In genomic region chr12:54001283-54002187, GRCh38 we compare ENCODE assay signal across 23 cellular contexts. TPM values are rescaled to one million over a fixed set of nuclear protein-coding genes. Genes with fewer than 3 reads are reported as not detected.
DNase-seq lines count a peak whose midpoint lies in the region; ATAC-seq, FAIRE-seq and TF ChIP-seq lines count a peak whose summit lies in the region.
"Had no signal": no experiment of that assay in that cellular context is flagged by ENCODE, and none has a peak within 500 bp of the region (broad histone marks: within the 10 kb centered on the region; RNA-seq: fewer than 3 reads in every experiment).

No MANE protein-coding gene starts in this region.

- in situ Hi-C loops in HepG2 (cut with HindIII; ENCODE audit: extremely low pct_ligation_motif_present, low pct_unique_long_range_greater_than_20kb), result no loop called here

- H3K4me3 ChIP-seq in astrocyte (ENCODE audit: insufficient read depth, low read depth, low read length) (no peak overlapping the region), HepG2 (replicated peaks in 1 of 3; ENCODE audit: insufficient read depth in 1 of 3, low read depth in 2 of 3, low read length in 3 of 3) (no peak overlapping the region), suprapubic skin (peak overlapping the region; percentile 67), thyroid gland (replicated peaks in 1 of 3) (no peak overlapping the region)

- H3K9ac ChIP-seq in astrocyte (ENCODE audit: low read length), result no peak overlapping the region
- H3K9ac ChIP-seq in HepG2 (ENCODE audit: insufficient read depth, low read depth, low read length), result no peak overlapping the region

- no peaks in the 10 kb centered on the region for H3K79me2 ChIP-seq in astrocyte (ENCODE audit: insufficient read depth, low read length)
- H3K79me2 ChIP-seq in HepG2 (ENCODE audit: insufficient read depth, low read length), result no peaks in the 10 kb centered on the region

- no peaks in the 10 kb centered on the region for H3K36me3 Mint-ChIP-seq in T-helper 1 cell treated with Interleukin-12 subunit alpha and Interleukin-12 subunit beta and Interleukin-4 antibody, amounts not matched to agents 30 μg/mL and 1 μg/mL, for 36 hours (ENCODE audit: low read depth)
- peaks cover 2% of the 10 kb centered on the region for H3K36me3 Mint-ChIP-seq in astrocyte (ENCODE audit: low read depth, unreplicated experiment)
- H3K36me3 Mint-ChIP-seq: naive B cell had no signal

- H3K9me3 Mint-ChIP-seq in T-helper 1 cell treated with Interleukin-12 subunit alpha and Interleukin-12 subunit beta and Interleukin-4 antibody, amounts not matched to agents 30 μg/mL and 1 μg/mL, for 36 hours, result no peaks in the 10 kb centered on the region
- peaks cover 19% of the 10 kb centered on the region for H3K9me3 Mint-ChIP-seq in astrocyte (ENCODE audit: unreplicated experiment)
- H3K9me3 Mint-ChIP-seq: activated T-cell treated with anti-CD3 and anti-CD28 coated beads, Interleukin-2, amount 50 U/mL, for 4 hours had no signal

- TF ChIP-seq RAD21 in HepG2 (CRISPR knock-in tag; IDR thresholded peaks at IDR 0.05), result no peak

- H3K27ac ChIP-seq in astrocyte (ENCODE audit: low read depth, low read length) (no peak overlapping the region), HepG2 (ENCODE audit: extremely low read length, insufficient read depth, low read length) (no peak overlapping the region), suprapubic skin (peak overlapping the region; percentile 98), thyroid gland (no peak overlapping the region)
- H3K27ac ChIP-seq: heart right ventricle had no signal

- H3K4me3 Mint-ChIP-seq in T-helper 1 cell treated with Interleukin-12 subunit alpha and Interleukin-12 subunit beta and Interleukin-4 antibody, amounts not matched to agents 30 μg/mL and 1 μg/mL, for 36 hours, result no peak overlapping the region
- no peak overlapping the region for H3K4me3 Mint-ChIP-seq in astrocyte (ENCODE audit: unreplicated experiment)
- H3K4me3 Mint-ChIP-seq: activated T-cell treated with anti-CD3 and anti-CD28 coated beads, Interleukin-2, amount 50 U/mL, for 4 hours had no signal

- peaks cover 8% of the 10 kb centered on the region for H3K4me1 Mint-ChIP-seq in T-helper 1 cell treated with Interleukin-12 subunit alpha and Interleukin-12 subunit beta and Interleukin-4 antibody, amounts not matched to agents 30 μg/mL and 1 μg/mL, for 36 hours (ENCODE audit: low read depth)
- H3K4me1 Mint-ChIP-seq in astrocyte (ENCODE audit: low read depth, unreplicated experiment), result no peaks in the 10 kb centered on the region

- H3K4me2 ChIP-seq in astrocyte (ENCODE audit: low read length), result no peak overlapping the region
- H3K4me2 ChIP-seq in HepG2 (ENCODE audit: low read depth, low read length), result peak overlapping the region; percentile 80; the same call in 1 of the 2 replicates

- no peak for FAIRE-seq in astrocyte (lab: Jason Lieb, UNC)
- no peak for FAIRE-seq in HepG2 (lab: Jason Lieb, UNC)
- FAIRE-seq: endothelial cell of umbilical vein, GM12891 had no signal

- TF ChIP-seq EP300 in HepG2 (IDR thresholded peaks at IDR 0.05; ENCODE audit: low read depth in 2 of 2, low read length in 2 of 2) (no peak), HepG2 (CRISPR knock-in tag; IDR thresholded peaks at IDR 0.05; ENCODE audit: borderline replicate concordance) (no peak), suprapubic skin (IDR thresholded peaks at IDR 0.05) (no peak)

- TF ChIP-seq POLR2A in HepG2 (IDR thresholded peaks at IDR 0.05; ENCODE audit: insufficient read depth in 1 of 2, low read depth in 2 of 2, low read length in 2 of 2) (no peak), suprapubic skin (IDR thresholded peaks at IDR 0.05) (no peak), thyroid gland (IDR thresholded peaks at IDR 0.05) (no peak)

- H3K27ac Mint-ChIP-seq in T-helper 1 cell treated with Interleukin-12 subunit alpha and Interleukin-12 subunit beta and Interleukin-4 antibody, amounts not matched to agents 30 μg/mL and 1 μg/mL, for 36 hours, result peak overlapping the region; percentile 3
- H3K27ac Mint-ChIP-seq in astrocyte (ENCODE audit: unreplicated experiment), result peak overlapping the region; percentile 12

- intact Hi-C loops in HepG2 (cut with micrococcal nuclease; ENCODE audit: unreplicated experiment), result loop anchor here (10.0 kb wide), 1 partner anchor 363 kb away; the partner anchor contains the start of gene GPR84
- intact Hi-C loops in thyroid gland (cut with DNase I), result no loop called here

- 47% methylated on average over 8 of the region's 8 CpGs for WGBS in HepG2 (ENCODE audit: low lambda C conversion rate)
- 44% methylated on average over 8 of the region's 8 CpGs for WGBS in suprapubic skin
- 20 to 25% methylated on average over 8 of the region's 8 CpGs for WGBS in thyroid gland, 2 donors

- POLR2A ChIA-PET in HepG2 (lab: Yijun Ruan, JAX), result no interaction called here

- TF ChIP-seq CTCF in astrocyte (IDR thresholded peaks at IDR 0.05; ENCODE audit: insufficient read depth, low read depth, low read length) (no peak), HepG2 (CRISPR knock-in tag; IDR thresholded peaks at IDR 0.05) (no peak), suprapubic skin (IDR thresholded peaks at IDR 0.05) (no peak), thyroid gland (IDR thresholded peaks at IDR 0.05) (no peak)

- DNase-seq in T-helper 1 cell (no peak), astrocyte (ENCODE audit: low read depth) (no peak), HepG2 (ENCODE audit: low spot score) (no peak), suprapubic skin (ENCODE audit: low spot score in 2 of 2) (no peak), thyroid gland (no peak), DMS153 treated with DMSO at 0.1 percent for 48 hours (lab: John Stamatoyannopoulos, UW; ENCODE audit: unreplicated experiment) (no peak)
- DNase-seq in stimulated activated CD4-positive, alpha-beta T cell treated with anti-CD3 and anti-CD28 coated beads, Interleukin-2, amount 100 ng/mL, for 24 hours, result no peak
- DNase-seq: activated CD4-positive, alpha-beta T cell treated with anti-CD3 and anti-CD28 coated beads, Interleukin-2, amount 50 U/mL, for 4 hours; activated T-cell treated with anti-CD3 and anti-CD28 coated beads, Interleukin-2, amount 50 U/mL, for 4 hours; adrenal gland; COR-L47; heart right ventricle; left cardiac atrium; naive B cell; NCI-H1048; NCI-H2171; SHP77 had no signal

- H3K9me3 ChIP-seq in astrocyte (ENCODE audit: insufficient read depth, low read depth, low read length), result no peaks in the 10 kb centered on the region
- no peaks in the 10 kb centered on the region for H3K9me3 ChIP-seq in HepG2 (ENCODE audit: low read length)
- no peaks in the 10 kb centered on the region for H3K9me3 ChIP-seq in suprapubic skin
- H3K9me3 ChIP-seq in thyroid gland, result no peaks in the 10 kb centered on the region
- H3K9me3 ChIP-seq: adrenal gland, heart right ventricle had no signal

- BruUV-seq in HepG2 (replicated peaks; lab: Mats Ljungman, UMichigan), result no TSS peak

- peaks cover 94% of the 10 kb centered on the region for H3K27me3 ChIP-seq in astrocyte (ENCODE audit: insufficient read depth, low read length)
- peaks cover 16 to 86% of the 10 kb centered on the region in 2 experiments; a peak in 4 of 5 replicates for H3K27me3 ChIP-seq in HepG2 (ENCODE audit: control insufficient read depth in 1 of 2, insufficient read depth in 2 of 2, low read length in 2 of 2)
- peaks cover 16% of the 10 kb centered on the region for H3K27me3 ChIP-seq in suprapubic skin
- H3K27me3 ChIP-seq in thyroid gland, result peaks cover 89% of the 10 kb centered on the region

- H3K4me1 ChIP-seq in astrocyte (ENCODE audit: insufficient read depth, low read length) (peaks cover 5% of the 10 kb centered on the region), HepG2 (ENCODE audit: insufficient read depth, low read length) (peaks cover 27% of the 10 kb centered on the region), suprapubic skin (peaks cover 62% of the 10 kb centered on the region), thyroid gland (peaks cover 4 to 28% of the 10 kb centered on the region in 2 donors)

- CTCF ChIA-PET in HepG2 (lab: Yijun Ruan, JAX; ENCODE audit: low intra/inter-chr PET ratio, low total read pairs), result no interaction called here

- H4K20me1 ChIP-seq in astrocyte (ENCODE audit: insufficient read depth, low read length), result no peaks in the 10 kb centered on the region
- H4K20me1 ChIP-seq in HepG2 (ENCODE audit: insufficient read depth, low read length), result no peaks in the 10 kb centered on the region

- peaks cover 96% of the 10 kb centered on the region for H3K27me3 Mint-ChIP-seq in T-helper 1 cell treated with Interleukin-12 subunit alpha and Interleukin-12 subunit beta and Interleukin-4 antibody, amounts not matched to agents 30 μg/mL and 1 μg/mL, for 36 hours (ENCODE audit: low read depth)
- H3K27me3 Mint-ChIP-seq in astrocyte (ENCODE audit: low read depth, unreplicated experiment), result peaks cover 91% of the 10 kb centered on the region

- H3K36me3 ChIP-seq in astrocyte (ENCODE audit: insufficient read depth, low read length) (no peaks in the 10 kb centered on the region), HepG2 (replicated peaks in 1 of 2; ENCODE audit: control insufficient read depth in 1 of 2, insufficient read depth in 2 of 2, low read length in 2 of 2) (no peaks in the 10 kb centered on the region), suprapubic skin (no peaks in the 10 kb centered on the region), thyroid gland (no peaks in the 10 kb centered on the region)
- H3K36me3 ChIP-seq: adrenal gland had no signal

- no peak for ATAC-seq in HepG2
- ATAC-seq: activated T-cell treated with anti-CD3 and anti-CD28 coated beads, Interleukin-2, amount 50 U/mL, for 4 hours; heart right ventricle; left cardiac atrium had no signal

- H2AFZ ChIP-seq in astrocyte (ENCODE audit: low read depth, low read length), result no peak overlapping the region
- H2AFZ ChIP-seq in HepG2 (ENCODE audit: low read length), result no peak overlapping the region

RNA-seq across cellular contexts. Expression of gene HOXC9, which starts 1.6 kb away (rescaled TPM):
- total RNA-seq in astrocyte (not detected in 2 replicates), HepG2 (2016; rRNA removed; fragmentation: Illumina TruSeq; extraction: Trizol) (0.94 and 1.1 TPM in 2 replicates), suprapubic skin (10 to 100 TPM in 1 of 4 donors, 1 to 10 TPM in 3; 4.9 to 12.2 (median 6.1) TPM), thyroid gland (under 1 TPM in 2 of 4 donors, not detected in 2; 0.22 to 0.27 TPM)
- total RNA-seq in HepG2 (2016; cell fraction: cytosol; rRNA removed; fragmentation: Illumina TruSeq; extraction: Trizol; ENCODE audit: low read depth), result 0.35 and 0.61 TPM in 2 replicates
- total RNA-seq in HepG2 (2016; cell fraction: insoluble cytoplasmic fraction; rRNA removed; fragmentation: Illumina TruSeq; extraction: Trizol), result 1.1 and 1.2 TPM in 2 replicates
- total RNA-seq in HepG2 (2016; cell fraction: membrane; rRNA removed; fragmentation: Illumina TruSeq; extraction: Trizol), result 0.90 and 0.99 TPM in 2 replicates
- total RNA-seq in HepG2 (2016; cell fraction: nucleus; rRNA removed; fragmentation: Illumina TruSeq; extraction: Trizol), result 0.41 and 0.50 TPM in 2 replicates
- 0.10 and 0.11 TPM in 2 replicates for polyA plus RNA-seq in HepG2 (2011; rRNA removed)
- 0.23 and 0.27 TPM in 2 replicates for polyA plus RNA-seq in HepG2 (2011; cell fraction: cytosol; rRNA removed)
- polyA plus RNA-seq in HepG2 (2011; cell fraction: nucleus; rRNA removed), result 0.10 and 0.14 TPM in 2 replicates
- 0.47 and 1.0 TPM in 2 replicates for polyA plus RNA-seq in HepG2 (2012)
- polyA plus RNA-seq in HepG2 (2016; cell fraction: cytosol; fragmentation: Illumina TruSeq; extraction: Trizol; ENCODE audit: low read depth), result 1.6 and 2.0 TPM in 2 replicates
- polyA plus RNA-seq in HepG2 (2016; cell fraction: insoluble cytoplasmic fraction; fragmentation: Illumina TruSeq; extraction: Trizol; ENCODE audit: low read depth), result 1.8 and 2.6 TPM in 2 replicates
- polyA plus RNA-seq in HepG2 (2016; cell fraction: membrane; fragmentation: Illumina TruSeq; extraction: Trizol; ENCODE audit: low read depth), result 1.4 and 2.4 TPM in 2 replicates
- 1.3 and 2.0 TPM in 2 replicates for polyA plus RNA-seq in HepG2 (2016; cell fraction: nucleus; fragmentation: Illumina TruSeq; extraction: Trizol; ENCODE audit: insufficient read depth, low read depth)
- 1.2 TPM in 1 of 2 replicates, not detected in the other for polyA minus RNA-seq in HepG2 (2011; rRNA and poly(A)+ RNA removed; ENCODE audit: low replicate concordance)
- polyA minus RNA-seq in HepG2 (2011; cell fraction: cytosol; rRNA and poly(A)+ RNA removed), result not detected in 2 replicates
- not detected in 2 replicates for polyA minus RNA-seq in HepG2 (2011; cell fraction: nucleus; rRNA and poly(A)+ RNA removed)
- total RNA-seq: activated T-cell treated with anti-CD3 and anti-CD28 coated beads, Interleukin-2, amount 50 U/mL, for 4 hours; heart right ventricle; left cardiac atrium; pulmonary artery endothelial cell; temporal lobe had no signal
- polyA plus RNA-seq: heart right ventricle had no signal

RNA-seq across cellular contexts. Expression of gene HOXC8, which starts 7.2 kb away (rescaled TPM):
- total RNA-seq in astrocyte (not detected in 2 replicates), HepG2 (2016; rRNA removed; fragmentation: Illumina TruSeq; extraction: Trizol) (not detected in 2 replicates), suprapubic skin (1 to 10 TPM in 3 of 4 donors, under 1 TPM in 1; 0.23 to 8.4 (median 1.6) TPM), thyroid gland (not detected)
- not detected in 2 replicates for total RNA-seq in HepG2 (2016; cell fraction: cytosol; rRNA removed; fragmentation: Illumina TruSeq; extraction: Trizol; ENCODE audit: low read depth)
- not detected in 2 replicates for total RNA-seq in HepG2 (2016; cell fraction: insoluble cytoplasmic fraction; rRNA removed; fragmentation: Illumina TruSeq; extraction: Trizol)
- total RNA-seq in HepG2 (2016; cell fraction: membrane; rRNA removed; fragmentation: Illumina TruSeq; extraction: Trizol), result not detected in 2 replicates
- total RNA-seq in HepG2 (2016; cell fraction: nucleus; rRNA removed; fragmentation: Illumina TruSeq; extraction: Trizol), result not detected in 2 replicates
- 0.04 TPM in 1 of 2 replicates, not detected in the other for polyA plus RNA-seq in HepG2 (2011; rRNA removed)
- polyA plus RNA-seq in HepG2 (2011; cell fraction: cytosol; rRNA removed), result 0.03 TPM in 1 of 2 replicates, not detected in the other
- polyA plus RNA-seq in HepG2 (2011; cell fraction: nucleus; rRNA removed), result not detected in 2 replicates
- polyA plus RNA-seq in HepG2 (2012), result 0.16 TPM in 1 of 2 replicates, not detected in the other
- polyA plus RNA-seq in HepG2 (2016; cell fraction: cytosol; fragmentation: Illumina TruSeq; extraction: Trizol; ENCODE audit: low read depth), result not detected in 2 replicates
- polyA plus RNA-seq in HepG2 (2016; cell fraction: insoluble cytoplasmic fraction; fragmentation: Illumina TruSeq; extraction: Trizol; ENCODE audit: low read depth), result not detected in 2 replicates
- not detected in 2 replicates for polyA plus RNA-seq in HepG2 (2016; cell fraction: membrane; fragmentation: Illumina TruSeq; extraction: Trizol; ENCODE audit: low read depth)
- polyA plus RNA-seq in HepG2 (2016; cell fraction: nucleus; fragmentation: Illumina TruSeq; extraction: Trizol; ENCODE audit: insufficient read depth, low read depth), result 0.32 TPM in 1 of 2 replicates, not detected in the other
- 0.61 TPM in 1 of 2 replicates, not detected in the other for polyA minus RNA-seq in HepG2 (2011; rRNA and poly(A)+ RNA removed; ENCODE audit: low replicate concordance)
- not detected in 2 replicates for polyA minus RNA-seq in HepG2 (2011; cell fraction: cytosol; rRNA and poly(A)+ RNA removed)
- not detected in 2 replicates for polyA minus RNA-seq in HepG2 (2011; cell fraction: nucleus; rRNA and poly(A)+ RNA removed)
- total RNA-seq: A172; activated T-cell treated with anti-CD3 and anti-CD28 coated beads, Interleukin-2, amount 50 U/mL, for 4 hours; heart right ventricle; left cardiac atrium; pulmonary artery endothelial cell; temporal lobe had no signal
- polyA plus RNA-seq: heart right ventricle had no signal

RNA-seq across cellular contexts. Expression of gene HOXC10, which starts 16.6 kb away (rescaled TPM):
- total RNA-seq in astrocyte (not detected in 2 replicates), HepG2 (2016; rRNA removed; fragmentation: Illumina TruSeq; extraction: Trizol) (not detected in 2 replicates), suprapubic skin (10 to 100 TPM in 3 of 4 donors, 1 to 10 TPM in 1; 8.8 to 24.7 (median 13.3) TPM), thyroid gland (not detected)
- not detected in 2 replicates for total RNA-seq in HepG2 (2016; cell fraction: cytosol; rRNA removed; fragmentation: Illumina TruSeq; extraction: Trizol; ENCODE audit: low read depth)
- not detected in 2 replicates for total RNA-seq in HepG2 (2016; cell fraction: insoluble cytoplasmic fraction; rRNA removed; fragmentation: Illumina TruSeq; extraction: Trizol)
- total RNA-seq in HepG2 (2016; cell fraction: membrane; rRNA removed; fragmentation: Illumina TruSeq; extraction: Trizol), result not detected in 2 replicates
- not detected in 2 replicates for total RNA-seq in HepG2 (2016; cell fraction: nucleus; rRNA removed; fragmentation: Illumina TruSeq; extraction: Trizol)
- polyA plus RNA-seq in HepG2 (2011; rRNA removed), result not detected in 2 replicates
- 0.17 TPM in 1 of 2 replicates, not detected in the other for polyA plus RNA-seq in HepG2 (2011; cell fraction: cytosol; rRNA removed)
- polyA plus RNA-seq in HepG2 (2011; cell fraction: nucleus; rRNA removed), result not detected in 2 replicates
- polyA plus RNA-seq in HepG2 (2012), result 0.35 TPM in 1 of 2 replicates, not detected in the other
- polyA plus RNA-seq in HepG2 (2016; cell fraction: cytosol; fragmentation: Illumina TruSeq; extraction: Trizol; ENCODE audit: low read depth), result not detected in 2 replicates
- 0.19 TPM in 1 of 2 replicates, not detected in the other for polyA plus RNA-seq in HepG2 (2016; cell fraction: insoluble cytoplasmic fraction; fragmentation: Illumina TruSeq; extraction: Trizol; ENCODE audit: low read depth)
- polyA plus RNA-seq in HepG2 (2016; cell fraction: membrane; fragmentation: Illumina TruSeq; extraction: Trizol; ENCODE audit: low read depth), result not detected in 2 replicates
- not detected in 2 replicates for polyA plus RNA-seq in HepG2 (2016; cell fraction: nucleus; fragmentation: Illumina TruSeq; extraction: Trizol; ENCODE audit: insufficient read depth, low read depth)
- polyA minus RNA-seq in HepG2 (2011; rRNA and poly(A)+ RNA removed; ENCODE audit: low replicate concordance), result 19.2 TPM in 1 of 2 replicates, not detected in the other
- polyA minus RNA-seq in HepG2 (2011; cell fraction: cytosol; rRNA and poly(A)+ RNA removed), result not detected in 2 replicates
- 0.26 TPM in 1 of 2 replicates, not detected in the other for polyA minus RNA-seq in HepG2 (2011; cell fraction: nucleus; rRNA and poly(A)+ RNA removed)
- total RNA-seq: activated T-cell treated with anti-CD3 and anti-CD28 coated beads, Interleukin-2, amount 50 U/mL, for 4 hours; endothelial cell of umbilical vein; heart right ventricle; left cardiac atrium; pulmonary artery endothelial cell; temporal lobe had no signal
- polyA plus RNA-seq: heart right ventricle had no signal

RNA-seq across cellular contexts. Expression of gene HOXC6, which starts 26.7 kb away (rescaled TPM):
- total RNA-seq in astrocyte (not detected in 2 replicates), HepG2 (2016; rRNA removed; fragmentation: Illumina TruSeq; extraction: Trizol) (not detected in 2 replicates), suprapubic skin (1 to 10 TPM in 3 of 4 donors, under 1 TPM in 1; 0.98 to 6.2 (median 2.4) TPM), thyroid gland (not detected)
- total RNA-seq in HepG2 (2016; cell fraction: cytosol; rRNA removed; fragmentation: Illumina TruSeq; extraction: Trizol; ENCODE audit: low read depth), result not detected in 2 replicates
- total RNA-seq in HepG2 (2016; cell fraction: insoluble cytoplasmic fraction; rRNA removed; fragmentation: Illumina TruSeq; extraction: Trizol), result not detected in 2 replicates
- not detected in 2 replicates for total RNA-seq in HepG2 (2016; cell fraction: membrane; rRNA removed; fragmentation: Illumina TruSeq; extraction: Trizol)
- total RNA-seq in HepG2 (2016; cell fraction: nucleus; rRNA removed; fragmentation: Illumina TruSeq; extraction: Trizol), result not detected in 2 replicates
- polyA plus RNA-seq in HepG2 (2011; rRNA removed), result not detected in 2 replicates
- polyA plus RNA-seq in HepG2 (2011; cell fraction: cytosol; rRNA removed), result not detected in 2 replicates
- polyA plus RNA-seq in HepG2 (2011; cell fraction: nucleus; rRNA removed), result not detected in 2 replicates
- polyA plus RNA-seq in HepG2 (2012), result not detected in 2 replicates
- not detected in 2 replicates for polyA plus RNA-seq in HepG2 (2016; cell fraction: cytosol; fragmentation: Illumina TruSeq; extraction: Trizol; ENCODE audit: low read depth)
- not detected in 2 replicates for polyA plus RNA-seq in HepG2 (2016; cell fraction: insoluble cytoplasmic fraction; fragmentation: Illumina TruSeq; extraction: Trizol; ENCODE audit: low read depth)
- polyA plus RNA-seq in HepG2 (2016; cell fraction: membrane; fragmentation: Illumina TruSeq; extraction: Trizol; ENCODE audit: low read depth), result not detected in 2 replicates
- polyA plus RNA-seq in HepG2 (2016; cell fraction: nucleus; fragmentation: Illumina TruSeq; extraction: Trizol; ENCODE audit: insufficient read depth, low read depth), result not detected in 2 replicates
- 2.8 TPM in 1 of 2 replicates, not detected in the other for polyA minus RNA-seq in HepG2 (2011; rRNA and poly(A)+ RNA removed; ENCODE audit: low replicate concordance)
- polyA minus RNA-seq in HepG2 (2011; cell fraction: cytosol; rRNA and poly(A)+ RNA removed), result not detected in 2 replicates
- not detected in 2 replicates for polyA minus RNA-seq in HepG2 (2011; cell fraction: nucleus; rRNA and poly(A)+ RNA removed)
- total RNA-seq: activated T-cell treated with anti-CD3 and anti-CD28 coated beads, Interleukin-2, amount 50 U/mL, for 4 hours; pulmonary artery endothelial cell; temporal lobe had no signal

RNA-seq across cellular contexts. Expression of gene HOTAIR, which starts 26.8 kb away (rescaled TPM):
- total RNA-seq in astrocyte (not detected in 2 replicates), HepG2 (2016; rRNA removed; fragmentation: Illumina TruSeq; extraction: Trizol) (not detected in 2 replicates), suprapubic skin (10 to 100 TPM in 2 of 4 donors, 1 to 10 TPM in 2; 1.4 to 15.7 (median 10.7) TPM), thyroid gland (not detected)
- not detected in 2 replicates for total RNA-seq in HepG2 (2016; cell fraction: cytosol; rRNA removed; fragmentation: Illumina TruSeq; extraction: Trizol; ENCODE audit: low read depth)
- not detected in 2 replicates for total RNA-seq in HepG2 (2016; cell fraction: insoluble cytoplasmic fraction; rRNA removed; fragmentation: Illumina TruSeq; extraction: Trizol)
- total RNA-seq in HepG2 (2016; cell fraction: membrane; rRNA removed; fragmentation: Illumina TruSeq; extraction: Trizol), result not detected in 2 replicates
- not detected in 2 replicates for total RNA-seq in HepG2 (2016; cell fraction: nucleus; rRNA removed; fragmentation: Illumina TruSeq; extraction: Trizol)
- polyA plus RNA-seq in HepG2 (2011; rRNA removed), result not detected in 2 replicates
- not detected in 2 replicates for polyA plus RNA-seq in HepG2 (2011; cell fraction: cytosol; rRNA removed)
- polyA plus RNA-seq in HepG2 (2011; cell fraction: nucleus; rRNA removed), result not detected in 2 replicates
- polyA plus RNA-seq in HepG2 (2012), result not detected in 2 replicates
- not detected in 2 replicates for polyA plus RNA-seq in HepG2 (2016; cell fraction: cytosol; fragmentation: Illumina TruSeq; extraction: Trizol; ENCODE audit: low read depth)
- polyA plus RNA-seq in HepG2 (2016; cell fraction: insoluble cytoplasmic fraction; fragmentation: Illumina TruSeq; extraction: Trizol; ENCODE audit: low read depth), result not detected in 2 replicates
- not detected in 2 replicates for polyA plus RNA-seq in HepG2 (2016; cell fraction: membrane; fragmentation: Illumina TruSeq; extraction: Trizol; ENCODE audit: low read depth)
- polyA plus RNA-seq in HepG2 (2016; cell fraction: nucleus; fragmentation: Illumina TruSeq; extraction: Trizol; ENCODE audit: insufficient read depth, low read depth), result not detected in 2 replicates
- 0.84 TPM in 1 of 2 replicates, not detected in the other for polyA minus RNA-seq in HepG2 (2011; rRNA and poly(A)+ RNA removed; ENCODE audit: low replicate concordance)
- polyA minus RNA-seq in HepG2 (2011; cell fraction: cytosol; rRNA and poly(A)+ RNA removed), result not detected in 2 replicates
- not detected in 2 replicates for polyA minus RNA-seq in HepG2 (2011; cell fraction: nucleus; rRNA and poly(A)+ RNA removed)
- total RNA-seq: activated T-cell treated with anti-CD3 and anti-CD28 coated beads, Interleukin-2, amount 50 U/mL, for 4 hours; adrenal gland; endothelial cell of umbilical vein; heart right ventricle; left cardiac atrium; pulmonary artery endothelial cell; temporal lobe had no signal
- polyA plus RNA-seq: adrenal gland, endothelial cell of umbilical vein, heart right ventricle had no signal
